In the genomic region with DNA sequence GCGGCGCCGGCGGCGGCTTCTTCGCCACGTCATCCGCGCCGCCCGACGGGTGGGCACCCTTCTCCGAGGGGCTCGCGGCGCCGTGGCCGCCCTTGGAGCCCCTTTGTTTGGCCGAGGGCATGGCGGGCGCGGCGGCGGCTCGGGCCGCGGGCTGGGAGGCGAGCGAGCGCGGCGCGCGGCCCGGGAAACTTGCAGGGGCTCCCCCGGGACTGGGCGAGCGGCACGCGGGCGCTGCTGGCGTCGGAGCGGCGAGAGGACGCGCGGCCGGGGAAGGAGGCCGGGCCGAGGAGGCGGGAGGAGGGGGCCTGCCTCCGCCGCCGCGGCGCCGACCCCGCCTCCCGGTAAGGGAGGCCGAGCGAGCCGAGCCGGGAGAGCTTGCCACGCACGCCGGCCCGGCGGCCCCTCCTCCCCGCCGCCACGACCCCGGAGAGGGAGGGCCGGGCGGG, we compare ENCODE assay signal across 8 cellular contexts. TPM values are rescaled to one million over a fixed set of nuclear protein-coding genes. Genes with fewer than 3 reads are reported as not detected.
DNase-seq lines count a peak whose midpoint lies in the region; ATAC-seq lines count a peak whose summit lies in the region.

A gene with protein sequence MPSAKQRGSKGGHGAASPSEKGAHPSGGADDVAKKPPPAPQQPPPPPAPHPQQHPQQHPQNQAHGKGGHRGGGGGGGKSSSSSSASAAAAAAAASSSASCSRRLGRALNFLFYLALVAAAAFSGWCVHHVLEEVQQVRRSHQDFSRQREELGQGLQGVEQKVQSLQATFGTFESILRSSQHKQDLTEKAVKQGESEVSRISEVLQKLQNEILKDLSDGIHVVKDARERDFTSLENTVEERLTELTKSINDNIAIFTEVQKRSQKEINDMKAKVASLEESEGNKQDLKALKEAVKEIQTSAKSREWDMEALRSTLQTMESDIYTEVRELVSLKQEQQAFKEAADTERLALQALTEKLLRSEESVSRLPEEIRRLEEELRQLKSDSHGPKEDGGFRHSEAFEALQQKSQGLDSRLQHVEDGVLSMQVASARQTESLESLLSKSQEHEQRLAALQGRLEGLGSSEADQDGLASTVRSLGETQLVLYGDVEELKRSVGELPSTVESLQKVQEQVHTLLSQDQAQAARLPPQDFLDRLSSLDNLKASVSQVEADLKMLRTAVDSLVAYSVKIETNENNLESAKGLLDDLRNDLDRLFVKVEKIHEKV (minus strand): TSS at position 290 of the 446 bp plus-strand sequence. CDS start 169 bp downstream, at position 121.

- DNase-seq in NCI-H2029 (lab: John Stamatoyannopoulos, UW): peak; percentile 36
- no peak for DNase-seq in NCI-H2029 treated with DMSO at 0.1 percent for 48 hours (lab: John Stamatoyannopoulos, UW)
- peak; percentile 92 for DNase-seq in NCI-H2227 (lab: John Stamatoyannopoulos, UW; ENCODE audit: unreplicated experiment)
- peak; percentile 83 for DNase-seq in activated CD8-positive, alpha-beta memory T cell treated with anti-CD3 and anti-CD28 coated beads for 24 hours
- peak; percentile 29 to 52 (median 45) for DNase-seq in effector memory CD4-positive, alpha-beta T cell
- DNase-seq in lung microvascular endothelial cell (ENCODE audit: low read depth in 2 of 2): peak; percentile 83 to 89
- peak; percentile 2 to 8 for DNase-seq in stimulated activated CD8-positive, alpha-beta memory T cell treated with anti-CD3 and anti-CD28 coated beads, Interleukin-4, amount 100 ng/mL, for 1 hour (ENCODE audit: low read depth in 2 of 2, low spot score in 1 of 2)

- peaks cover 27% of the 10 kb centered on the region for H3K4me1 ChIP-seq in effector memory CD4-positive, alpha-beta T cell (ENCODE audit: control insufficient read depth, insufficient read depth, low read length, poor library complexity, severe bottlenecking)

- peak; percentile 56 for ATAC-seq in HG02763 (IDR thresholded peaks at IDR 0.05; ENCODE audit: unreplicated experiment)

- H3K4me3 ChIP-seq in effector memory CD4-positive, alpha-beta T cell (ENCODE audit: insufficient read depth, low read depth, low read length, poor library complexity, severe bottlenecking): peak within 1 kb of the TSS; percentile 79

- peak within 1 kb of the TSS; percentile 81 for H3K27ac ChIP-seq in effector memory CD4-positive, alpha-beta T cell (ENCODE audit: insufficient read depth, low read length, poor library complexity, severe bottlenecking)

- no peaks in the 10 kb centered on the region for H3K9me3 ChIP-seq in effector memory CD4-positive, alpha-beta T cell (ENCODE audit: control insufficient read depth, low read length)

- no peaks in the 10 kb centered on the region for H3K27me3 ChIP-seq in effector memory CD4-positive, alpha-beta T cell (replicated peaks; ENCODE audit: control insufficient read depth, insufficient read depth, low read length, poor library complexity, severe bottlenecking)

- no peaks in the 10 kb centered on the region for H3K36me3 ChIP-seq in effector memory CD4-positive, alpha-beta T cell (ENCODE audit: control insufficient read depth, insufficient read depth, low read length)

RNA-seq across cellular contexts. Expression of the gene that starts here (rescaled TPM):
- total RNA-seq in lung microvascular endothelial cell: 35.9 and 41.0 TPM in 2 replicates
